17 cellular contexts compared by ENCODE assay signal in the genomic region with DNA sequence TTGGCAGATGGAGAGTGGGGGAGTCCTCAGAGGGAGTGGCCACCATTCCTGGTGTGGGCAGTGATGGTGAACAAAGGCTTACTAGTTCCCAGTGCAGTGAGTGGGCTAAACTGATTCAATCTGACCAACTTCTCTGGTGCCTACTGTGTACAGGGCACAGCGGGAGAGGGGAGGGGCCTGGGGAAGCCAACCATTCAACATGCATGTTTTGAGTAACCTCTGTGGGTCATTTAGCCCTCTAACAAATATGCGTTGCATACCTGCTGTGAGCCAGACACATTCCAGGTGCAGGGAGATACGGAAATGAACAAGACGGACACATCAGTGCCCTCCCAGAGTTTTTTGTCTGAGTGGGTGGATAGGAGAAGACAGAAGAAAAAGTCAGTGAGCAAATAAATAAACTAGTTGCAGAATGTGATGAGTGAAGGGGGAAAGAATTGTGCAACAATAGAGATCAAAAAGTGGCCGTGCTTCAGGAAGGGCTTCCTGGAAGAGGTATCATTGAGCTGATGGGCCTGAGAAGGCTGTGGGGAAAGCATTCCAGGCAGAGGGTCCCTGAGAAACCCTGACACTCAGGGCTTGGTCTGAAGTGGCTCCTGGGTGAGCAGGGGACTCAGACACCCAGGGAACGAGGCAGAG.
A peak's percentile ranks its signal among the peaks of the same experiment; 100 is the strongest.
DNase-seq lines count a peak whose midpoint lies in the region; FAIRE-seq and TF ChIP-seq lines count a peak whose summit lies in the region.
"Had no signal": no experiment of that assay in that cellular context is flagged by ENCODE, and none has a peak within 500 bp of the region (broad histone marks: within the 10 kb centered on the region; RNA-seq: fewer than 3 reads in every experiment).

No MANE protein-coding gene starts in this region.

- POLR2A ChIA-PET in H1 (lab: Charles Lee; ENCODE audit: partially characterized antibody), result interaction anchor here (0.9 kb wide), 1 partner anchor 23 kb away, joined by 3 read pairs; no protein-coding TSS in a partner anchor

- no peak overlapping the region for H3K4me3 ChIP-seq in H1 (ENCODE audit: extremely low read depth in 1 of 4, insufficient read depth in 2 of 4, low read depth in 3 of 4, low read length in 4 of 4)
- H3K4me3 ChIP-seq: MG63, right atrium auricular region had no signal

- no peaks in the 10 kb centered on the region for H3K36me3 Mint-ChIP-seq in nephron (ENCODE audit: low read depth)
- H3K36me3 Mint-ChIP-seq in activated T-helper 2 cell treated with anti-CD3 and anti-CD28 coated beads, Interferon-gamma antibody, Interleukin-2, Interleukin-4, amounts not matched to agents 10 μg/mL and 5 μg/mL and 100 μg/mL, durations not matched to agents 14 hours and 24 hours and 36 hours (ENCODE audit: low read depth), result no peaks in the 10 kb centered on the region
- H3K36me3 Mint-ChIP-seq: natural killer cell treated with Interleukin-12 subunit alpha and Interleukin-12 subunit beta and Interleukin-15 and Interleukin-18, amount 100 ng/mL, for 72 hours had no signal

- H2BK120ac ChIP-seq in H1 (replicated peaks; ENCODE audit: low read depth, low read length), result no peak overlapping the region

- H3K18ac ChIP-seq in H1 (ENCODE audit: extremely low read depth, low read length), result no peak overlapping the region

- H2BK5ac ChIP-seq in H1 (ENCODE audit: low read depth, low read length), result no peak overlapping the region; the same call in 1 of the 2 replicates

- H3K4me1 Mint-ChIP-seq in nephron, result peaks cover 61% of the 10 kb centered on the region
- H3K4me1 Mint-ChIP-seq in activated T-helper 2 cell treated with anti-CD3 and anti-CD28 coated beads, Interferon-gamma antibody, Interleukin-2, Interleukin-4, amounts not matched to agents 10 μg/mL and 5 μg/mL and 100 μg/mL, durations not matched to agents 14 hours and 24 hours and 36 hours (ENCODE audit: low read depth), result no peaks in the 10 kb centered on the region
- H3K4me1 Mint-ChIP-seq: activated CD4-positive, alpha-beta memory T cell treated with anti-CD3 and anti-CD28 coated beads, Interleukin-2, amount 10 ng/mL, durations not matched to agents 7 days and 5 days had no signal

- H4K5ac ChIP-seq in H1 (ENCODE audit: insufficient read length, low read depth, low read length), result no peak overlapping the region

- H3K4me2 ChIP-seq in H1 (ENCODE audit: insufficient read depth in 1 of 2, low read depth in 2 of 2, low read length in 2 of 2), result no peak overlapping the region

- peak overlapping the region; percentile 1 to 96 (median 93) for H3K27ac Mint-ChIP-seq in nephron
- no peak overlapping the region for H3K27ac Mint-ChIP-seq in activated T-helper 2 cell treated with anti-CD3 and anti-CD28 coated beads, Interferon-gamma antibody, Interleukin-2, Interleukin-4, amounts not matched to agents 10 μg/mL and 5 μg/mL and 100 μg/mL, durations not matched to agents 14 hours and 24 hours and 36 hours
- H3K27ac Mint-ChIP-seq: activated CD4-positive, alpha-beta memory T cell treated with anti-CD3 and anti-CD28 coated beads, Interleukin-2, amount 10 ng/mL, durations not matched to agents 7 days and 5 days; activated T-cell treated with anti-CD3 and anti-CD28 coated beads, Interleukin-2, amount 50 U/mL, for 72 hours; natural killer cell treated with Interleukin-12 subunit alpha and Interleukin-12 subunit beta and Interleukin-15 and Interleukin-18, amount 100 ng/mL, for 72 hours had no signal

- no peak overlapping the region; the same call in 1 of the 2 replicates for H2BK20ac ChIP-seq in H1 (ENCODE audit: low read length)

- H3K4me1 ChIP-seq in H1 (replicated peaks in 1 of 4; ENCODE audit: control insufficient read depth in 3 of 4, insufficient read depth in 4 of 4, low read length in 3 of 4), result peaks cover 0 to 18% (median 6%) of the 10 kb centered on the region in 4 experiments; a peak in 5 of 7 replicates

- 0 out of 2 replicates have a peak overlapping the region, but pooled peaks have one; percentile 19 for H2BK15ac ChIP-seq in H1 (ENCODE audit: low read length)

- DNase-seq in Daoy (ENCODE audit: low read depth) (peak; percentile 51), NCI-H748 (lab: John Stamatoyannopoulos, UW; ENCODE audit: unreplicated experiment) (peak; percentile 88), H1 (ENCODE audit: low read depth in 1 of 2, low spot score in 2 of 2) (no peak), ecto neural progenitor cell (ENCODE audit: low spot score) (no peak), DMS153 treated with DMSO at 0.1 percent for 48 hours (lab: John Stamatoyannopoulos, UW; ENCODE audit: unreplicated experiment) (no peak), dedifferentiated amniotic fluid mesenchymal stem cell (ENCODE audit: extremely low spot score) (no peak)
- DNase-seq in activated T-helper 2 cell treated with anti-CD3 and anti-CD28 coated beads, Interferon-gamma antibody, Interleukin-2, Interleukin-4, amounts not matched to agents 10 μg/mL and 5 μg/mL and 100 μg/mL, durations not matched to agents 14 hours and 24 hours and 36 hours (ENCODE audit: low spot score), result no peak
- DNase-seq: activated CD4-positive, alpha-beta memory T cell treated with anti-CD3 and anti-CD28 coated beads, Interleukin-2, amount 10 ng/mL, durations not matched to agents 7 days and 5 days; activated T-cell treated with anti-CD3 and anti-CD28 coated beads, Interleukin-2, amount 50 U/mL, for 72 hours; GF-D8; MG63; NCI-H1930; NCI-H524 treated with DMSO at 0.1 percent for 48 hours had no signal

- TF ChIP-seq RAD21 in H1 (IDR thresholded peaks at IDR 0.05 in 1 of 2, conservative IDR thresholded peaks at IDR 0.05 in 1 of 2; ENCODE audit: low read depth in 2 of 2, low read length in 2 of 2), result no peak

- no peak overlapping the region for H2BK12ac ChIP-seq in H1 (ENCODE audit: low read depth, low read length)

- H3K9me3 ChIP-seq in H1 (ENCODE audit: insufficient read depth in 2 of 2, low read depth in 1 of 2, low read length in 1 of 2), result no peaks in the 10 kb centered on the region
- H3K9me3 ChIP-seq: MG63, right atrium auricular region had no signal

- no peak overlapping the region for H4K91ac ChIP-seq in H1 (replicated peaks; ENCODE audit: insufficient read length, low read length)

- no peak overlapping the region for H2AFZ ChIP-seq in H1 (ENCODE audit: low read length)

- no peak overlapping the region for H3K4ac ChIP-seq in H1 (replicated peaks; ENCODE audit: insufficient read length, low read depth, low read length)

- no peak overlapping the region for H3K14ac ChIP-seq in H1 (ENCODE audit: insufficient read length)

- no peaks in the 10 kb centered on the region for H3K27me3 Mint-ChIP-seq in nephron (ENCODE audit: low read depth)
- H3K27me3 Mint-ChIP-seq in activated T-helper 2 cell treated with anti-CD3 and anti-CD28 coated beads, Interferon-gamma antibody, Interleukin-2, Interleukin-4, amounts not matched to agents 10 μg/mL and 5 μg/mL and 100 μg/mL, durations not matched to agents 14 hours and 24 hours and 36 hours (ENCODE audit: low read depth), result no peaks in the 10 kb centered on the region

- CTCF ChIA-PET in H1 (lab: Charles Lee; ENCODE audit: partially characterized antibody), result interaction anchor here (0.6 to 2.1 kb wide), 9 partner anchors 9 to 99 kb away, joined by 3 to 9 read pairs (median 3); no protein-coding TSS in a partner anchor

- H4K20me1 ChIP-seq in H1 (replicated peaks in 1 of 2; ENCODE audit: control insufficient read depth in 1 of 2, insufficient read depth in 2 of 2, low read length in 2 of 2), result no peaks in the 10 kb centered on the region

- TF ChIP-seq CTCF in H1 (IDR thresholded peaks at IDR 0.05; ENCODE audit: control extremely low read depth in 1 of 3, insufficient read depth in 1 of 3, low read depth in 1 of 3, low read length in 3 of 3) (no peak), nephron (IDR thresholded peaks at IDR 0.05; ENCODE audit: unreplicated experiment in 3 of 3) (no peak)

- no peak overlapping the region; a peak in 1 of 7 replicates for H3K9ac ChIP-seq in H1 (replicated peaks in 1 of 4; ENCODE audit: extremely low read depth in 1 of 4, low read depth in 3 of 4, low read length in 3 of 4)

- no peaks in the 10 kb centered on the region for H3K79me1 ChIP-seq in H1 (ENCODE audit: low read depth, low read length)

- H3K23me2 ChIP-seq in H1 (ENCODE audit: low read depth, low read length), result no peaks in the 10 kb centered on the region; the same call in 1 of the 2 replicates

- H4K8ac ChIP-seq in H1 (ENCODE audit: extremely low read depth, insufficient read depth, low read length), result no peak overlapping the region; the same call in 1 of the 2 replicates

- TF ChIP-seq EP300 in H1 (IDR thresholded peaks at IDR 0.05; ENCODE audit: borderline replicate concordance in 1 of 2, low read depth in 2 of 2, low read length in 2 of 2), result no peak

- no peaks in the 10 kb centered on the region for H3K36me3 ChIP-seq in H1 (ENCODE audit: control insufficient read depth in 2 of 4, insufficient read depth in 4 of 4, low read length in 3 of 4)
- H3K36me3 ChIP-seq: MG63, right atrium auricular region had no signal

- 84% methylated on average over 6 of the region's 6 CpGs; no CpG with 5 or more reads in 1 of the 2 experiments for WGBS in H1 (ENCODE audit: extremely low coverage in 1 of 2, insufficient coverage in 1 of 2, insufficient read length in 1 of 2, insufficient replicate concordance in 2 of 2, low coverage in 1 of 2, low lambda C conversion rate in 2 of 2, missing lambda C conversion rate in 1 of 2), 2 experiments

- no peak for TF ChIP-seq POLR2A in H1 (IDR thresholded peaks at IDR 0.05; ENCODE audit: control extremely low read depth in 1 of 2, low read depth in 2 of 2, low read length in 2 of 2)

- no peak overlapping the region for H2AK5ac ChIP-seq in H1 (ENCODE audit: low read depth, low read length)

- no peaks in the 10 kb centered on the region for H3K27me3 ChIP-seq in H1 (replicated peaks in 1 of 4; ENCODE audit: control insufficient read depth in 3 of 4, extremely low read depth in 1 of 4, insufficient read depth in 3 of 4, low read length in 3 of 4)
- H3K27me3 ChIP-seq: MG63, right atrium auricular region had no signal

- H3K9me3 Mint-ChIP-seq in nephron, result no peaks in the 10 kb centered on the region
- no peaks in the 10 kb centered on the region for H3K9me3 Mint-ChIP-seq in activated T-helper 2 cell treated with anti-CD3 and anti-CD28 coated beads, Interferon-gamma antibody, Interleukin-2, Interleukin-4, amounts not matched to agents 10 μg/mL and 5 μg/mL and 100 μg/mL, durations not matched to agents 14 hours and 24 hours and 36 hours
- H3K9me3 Mint-ChIP-seq: activated CD4-positive, alpha-beta memory T cell treated with anti-CD3 and anti-CD28 coated beads, Interleukin-2, amount 10 ng/mL, durations not matched to agents 7 days and 5 days; activated T-cell treated with anti-CD3 and anti-CD28 coated beads, Interleukin-2, amount 50 U/mL, for 72 hours; natural killer cell treated with Interleukin-12 subunit alpha and Interleukin-12 subunit beta and Interleukin-15 and Interleukin-18, amount 100 ng/mL, for 72 hours had no signal

- intact Hi-C loops in activated T-helper 2 cell treated with anti-CD3 and anti-CD28 coated beads, Interferon-gamma antibody, Interleukin-2, Interleukin-4, amounts not matched to agents 10 μg/mL and 5 μg/mL and 100 μg/mL, durations not matched to agents 14 hours and 24 hours and 36 hours (cut with micrococcal nuclease), result no loop called here

- no peak for FAIRE-seq in H1 (lab: Jason Lieb, UNC)
- FAIRE-seq: H54 had no signal

- no peak overlapping the region for H3K56ac ChIP-seq in H1 (replicated peaks; ENCODE audit: insufficient read length, low read depth, low read length)

- H3K23ac ChIP-seq in H1 (ENCODE audit: insufficient read length), result no peak overlapping the region

- H3K79me2 ChIP-seq in H1 (ENCODE audit: control insufficient read depth in 1 of 2, insufficient read depth in 2 of 2, low read length in 2 of 2), result no peaks in the 10 kb centered on the region

- peak overlapping the region in 1 of 3 experiments; percentile 0 for H3K4me3 Mint-ChIP-seq in nephron
- no peak overlapping the region for H3K4me3 Mint-ChIP-seq in activated T-helper 2 cell treated with anti-CD3 and anti-CD28 coated beads, Interferon-gamma antibody, Interleukin-2, Interleukin-4, amounts not matched to agents 10 μg/mL and 5 μg/mL and 100 μg/mL, durations not matched to agents 14 hours and 24 hours and 36 hours (ENCODE audit: low read depth)
- H3K4me3 Mint-ChIP-seq: activated CD4-positive, alpha-beta memory T cell treated with anti-CD3 and anti-CD28 coated beads, Interleukin-2, amount 10 ng/mL, durations not matched to agents 7 days and 5 days; activated T-cell treated with anti-CD3 and anti-CD28 coated beads, Interleukin-2, amount 50 U/mL, for 72 hours; natural killer cell treated with Interleukin-12 subunit alpha and Interleukin-12 subunit beta and Interleukin-15 and Interleukin-18, amount 100 ng/mL, for 72 hours had no signal

- H3K27ac ChIP-seq in H1 (ENCODE audit: low read depth, low read length), result no peak overlapping the region
- H3K27ac ChIP-seq: right atrium auricular region had no signal

Comparison
In these comparisons a context has a peak if more than half of its experiments do, and no peak if none do; other contexts are left out.
1. DNase-seq: peak in Daoy (single experiment) and NCI-H748 (single experiment); none in H1 (0 of 2), ecto neural progenitor cell (single experiment), DMS153 treated with DMSO at 0.1 percent for 48 hours (single experiment), dedifferentiated amniotic fluid mesenchymal stem cell (single experiment) and activated T-helper 2 cell treated with anti-CD3 and anti-CD28 coated beads, Interferon-gamma antibody, Interleukin-2, Interleukin-4, amounts not matched to agents 10 μg/mL and 5 μg/mL and 100 μg/mL, durations not matched to agents 14 hours and 24 hours and 36 hours (single experiment).